8 cellular contexts compared by ENCODE assay signal in genomic region chr14:101961011-101961721, GRCh38. TPM values are rescaled to one million over a fixed set of nuclear protein-coding genes. Genes with fewer than 3 reads are reported as not detected.
DNase-seq lines count a peak whose midpoint lies in the region; ATAC-seq and TF ChIP-seq lines count a peak whose summit lies in the region.

No MANE protein-coding gene starts in this region.

- H3K27me3 ChIP-seq in MG63, result no peaks in the 10 kb centered on the region

- no peak overlapping the region for H3K27ac Mint-ChIP-seq in nephron progenitor cell
- no peak overlapping the region for H3K27ac Mint-ChIP-seq in stimulated activated naive CD8-positive, alpha-beta T cell treated with anti-CD3 and anti-CD28 coated beads, Interleukin-15, amount 100 ng/mL, for 72 hours

- peak; percentile 33 for ATAC-seq in stimulated activated naive CD8-positive, alpha-beta T cell treated with anti-CD3 and anti-CD28 coated beads, Interleukin-15, amount 100 ng/mL, for 72 hours
- no peak for ATAC-seq in GM19463 (IDR thresholded peaks at IDR 0.05; ENCODE audit: unreplicated experiment)

- H3K4me3 ChIP-seq in MG63, result no peak overlapping the region
- no peak overlapping the region for H3K4me3 ChIP-seq in fibroblast of mammary gland (ENCODE audit: control insufficient read depth, low read depth, low read length)

- TF ChIP-seq CTCF in RWPE1 (conservative IDR thresholded peaks at IDR 0.05; ENCODE audit: low read depth), result peak; percentile 92
- peak; percentile 99 for TF ChIP-seq CTCF in fibroblast of mammary gland (conservative IDR thresholded peaks at IDR 0.05; ENCODE audit: control insufficient read depth, insufficient read depth, low read depth, low read length)
- TF ChIP-seq CTCF in nephron progenitor cell (IDR thresholded peaks at IDR 0.05), result peak; percentile 91

- H3K36me3 Mint-ChIP-seq in nephron progenitor cell (ENCODE audit: low read depth), result no peaks in the 10 kb centered on the region

- POLR2A ChIA-PET in RWPE1 (lab: Yijun Ruan, JAX; ENCODE audit: low non-redundant PET), result no interaction called here

- H3K27me3 Mint-ChIP-seq in nephron progenitor cell (ENCODE audit: low read depth, poor library complexity), result peaks cover 10% of the 10 kb centered on the region
- H3K27me3 Mint-ChIP-seq in stimulated activated naive CD8-positive, alpha-beta T cell treated with anti-CD3 and anti-CD28 coated beads, Interleukin-15, amount 100 ng/mL, for 72 hours, result no peaks in the 10 kb centered on the region

- no peak overlapping the region for H3K4me3 Mint-ChIP-seq in nephron progenitor cell
- no peak overlapping the region for H3K4me3 Mint-ChIP-seq in stimulated activated naive CD8-positive, alpha-beta T cell treated with anti-CD3 and anti-CD28 coated beads, Interleukin-15, amount 100 ng/mL, for 72 hours

- no peaks in the 10 kb centered on the region for H3K9me3 Mint-ChIP-seq in nephron progenitor cell
- no peaks in the 10 kb centered on the region for H3K9me3 Mint-ChIP-seq in stimulated activated naive CD8-positive, alpha-beta T cell treated with anti-CD3 and anti-CD28 coated beads, Interleukin-15, amount 100 ng/mL, for 72 hours

- CTCF ChIA-PET in RWPE1 (lab: Yijun Ruan, JAX), result interaction anchor here (0.7 to 1.3 kb wide), 9 partner anchors 13 to 360 kb away, joined by 3 to 5 read pairs (median 3); no protein-coding TSS in a partner anchor

- peaks cover 19% of the 10 kb centered on the region for H3K4me1 Mint-ChIP-seq in nephron progenitor cell
- H3K4me1 Mint-ChIP-seq in stimulated activated naive CD8-positive, alpha-beta T cell treated with anti-CD3 and anti-CD28 coated beads, Interleukin-15, amount 100 ng/mL, for 72 hours, result peaks cover 34% of the 10 kb centered on the region

- H3K27ac ChIP-seq in RWPE1, result peak overlapping the region; percentile 78

- no peaks in the 10 kb centered on the region for H3K9me3 ChIP-seq in MG63

- DNase-seq in DMS53 treated with DMSO at 0.1 percent for 48 hours (lab: John Stamatoyannopoulos, UW; ENCODE audit: unreplicated experiment) (peak; percentile 58), MG63 (peak; percentile 60), RWPE1 (ENCODE audit: low spot score) (peak; percentile 69), activated T-helper 1 cell treated with Interleukin-2 at 50 U/mL for 16 hours (ENCODE audit: low read depth) (peak; percentile 55), fibroblast of mammary gland (ENCODE audit: low read depth) (peak; percentile 80), nephron progenitor cell (peak; percentile 76)
- peak; percentile 70 to 81 for DNase-seq in stimulated activated naive CD8-positive, alpha-beta T cell treated with anti-CD3 and anti-CD28 coated beads, Interleukin-15, amount 100 ng/mL, for 72 hours

- peaks cover 3% of the 10 kb centered on the region for H3K36me3 ChIP-seq in MG63

RNA-seq across cellular contexts. Expression of gene DYNC1H1, which starts 3.2 kb away (rescaled TPM):
- total RNA-seq in MG63 (2014; rRNA removed; shearing (Covaris generic); ENCODE audit: low replicate concordance), result 108 and 146 TPM in 2 replicates
